ENCODE assay signal across 27 cellular contexts in the genomic region with DNA sequence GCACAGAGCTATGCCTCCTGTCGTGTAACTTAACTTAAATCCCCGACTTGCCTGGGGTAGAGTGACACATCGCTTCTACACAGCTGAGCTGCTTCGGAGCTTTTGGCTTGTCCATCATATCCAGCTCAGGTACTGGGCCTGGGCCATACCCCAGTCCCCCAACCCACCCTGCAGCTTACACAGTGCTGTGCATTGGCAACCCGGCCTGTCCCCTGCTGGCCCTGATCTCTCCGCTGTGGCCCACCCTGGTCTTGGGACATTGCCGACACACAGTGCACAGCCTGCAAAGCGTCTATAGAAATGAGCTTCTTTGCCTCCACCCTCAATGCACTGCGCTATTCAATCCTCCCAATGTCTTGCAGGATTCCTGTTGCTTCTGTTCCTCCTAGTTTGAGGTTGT.
"Had no signal": no experiment of that assay in that cellular context is flagged by ENCODE, and none has a peak within 500 bp of the region (broad histone marks: within the 10 kb centered on the region; RNA-seq: fewer than 3 reads in every experiment).

No MANE protein-coding gene starts in this region.

- DNase-seq: naive thymus-derived CD4-positive, alpha-beta T cell; natural killer cell; occipital lobe; ovary; posterior cingulate gyrus; psoas muscle; right cardiac atrium; right lobe of liver; sigmoid colon; small intestine; stimulated activated CD4-positive, alpha-beta T cell treated with anti-CD3 and anti-CD28 coated beads, Interleukin-15, amount 100 ng/mL, for 24 hours; stimulated activated CD4-positive, alpha-beta T cell treated with anti-CD3 and anti-CD28 coated beads, Interleukin-2, amount 100 ng/mL, for 24 hours; stimulated activated CD4-positive, alpha-beta T cell treated with anti-CD3 and anti-CD28 coated beads, Interleukin-2, amount 100 ng/mL, for 48 hours; stimulated activated CD4-positive, alpha-beta T cell treated with anti-CD3 and anti-CD28 coated beads, Interleukin-4, amount 100 ng/mL, for 24 hours; stimulated activated naive CD4-positive, alpha-beta T cell; substantia nigra; testis; tibial artery; transverse colon had no signal

- H3K27ac Mint-ChIP-seq: naive thymus-derived CD4-positive, alpha-beta T cell; natural killer cell; neural progenitor cell; progenitor cell of endocrine pancreas; stimulated activated memory B cell treated with anti-CD40 and anti-IgM and Interleukin-4, amounts not matched to agents 10 μg/mL and 1 μg/mL and 100 μg/mL, for 72 hours; stimulated activated naive CD8-positive, alpha-beta T cell treated with anti-CD3 and anti-CD28 coated beads, Interleukin-15, Interleukin-2, amounts not matched to agents 100 ng/mL and 50 ng/mL, for 24 hours; type B pancreatic cell had no signal

- H3K4me3 ChIP-seq: neural progenitor cell, ovary, psoas muscle, right lobe of liver, sigmoid colon, suprapubic skin, testis, tibial artery, transverse colon, vagina had no signal

- H3K36me3 ChIP-seq: neural progenitor cell, ovary, right lobe of liver, sigmoid colon, suprapubic skin, tibial artery, transverse colon, vagina had no signal

- H3K9me3 Mint-ChIP-seq: natural killer cell; neural progenitor cell; stimulated activated memory B cell treated with anti-CD40 and anti-IgM and Interleukin-4, amounts not matched to agents 10 μg/mL and 1 μg/mL and 100 μg/mL, for 72 hours; stimulated activated naive CD8-positive, alpha-beta T cell treated with anti-CD3 and anti-CD28 coated beads, Interleukin-15, Interleukin-2, amounts not matched to agents 100 ng/mL and 50 ng/mL, for 24 hours; type B pancreatic cell had no signal

- H3K27me3 ChIP-seq: neural progenitor cell, ovary, right lobe of liver, sigmoid colon, suprapubic skin, testis, tibial artery, transverse colon, vagina had no signal

- H3K27ac ChIP-seq: neural progenitor cell, ovary, parathyroid adenoma, psoas muscle, right lobe of liver, sigmoid colon, suprapubic skin, testis, tibial artery, transverse colon, vagina had no signal

- ATAC-seq: naive thymus-derived CD4-positive, alpha-beta T cell; psoas muscle; right cardiac atrium; stimulated activated memory B cell treated with anti-CD40 and anti-IgM and Interleukin-4, amounts not matched to agents 10 μg/mL and 1 μg/mL and 100 μg/mL, for 72 hours had no signal

- H3K36me3 Mint-ChIP-seq: naive thymus-derived CD4-positive, alpha-beta T cell; natural killer cell; neural progenitor cell; stimulated activated memory B cell treated with anti-CD40 and anti-IgM and Interleukin-4, amounts not matched to agents 10 μg/mL and 1 μg/mL and 100 μg/mL, for 72 hours; type B pancreatic cell had no signal

- H3K4me1 Mint-ChIP-seq: naive thymus-derived CD4-positive, alpha-beta T cell; natural killer cell; neural progenitor cell; stimulated activated memory B cell treated with anti-CD40 and anti-IgM and Interleukin-4, amounts not matched to agents 10 μg/mL and 1 μg/mL and 100 μg/mL, for 72 hours had no signal

- H3K9me3 ChIP-seq: ovary, psoas muscle, right lobe of liver, sigmoid colon, suprapubic skin, testis, tibial artery, transverse colon, vagina had no signal

- H3K27me3 Mint-ChIP-seq: stimulated activated memory B cell treated with anti-CD40 and anti-IgM and Interleukin-4, amounts not matched to agents 10 μg/mL and 1 μg/mL and 100 μg/mL, for 72 hours; stimulated activated naive CD8-positive, alpha-beta T cell treated with anti-CD3 and anti-CD28 coated beads, Interleukin-15, Interleukin-2, amounts not matched to agents 100 ng/mL and 50 ng/mL, for 24 hours had no signal

- H3K4me3 Mint-ChIP-seq: naive thymus-derived CD4-positive, alpha-beta T cell; natural killer cell; neural progenitor cell; stimulated activated memory B cell treated with anti-CD40 and anti-IgM and Interleukin-4, amounts not matched to agents 10 μg/mL and 1 μg/mL and 100 μg/mL, for 72 hours; stimulated activated naive CD8-positive, alpha-beta T cell treated with anti-CD3 and anti-CD28 coated beads, Interleukin-15, Interleukin-2, amounts not matched to agents 100 ng/mL and 50 ng/mL, for 24 hours; type B pancreatic cell had no signal

- H3K4me1 ChIP-seq: neural progenitor cell, parathyroid adenoma, psoas muscle, right lobe of liver, sigmoid colon, suprapubic skin, testis, tibial artery, transverse colon, vagina had no signal
